In the genomic region with DNA sequence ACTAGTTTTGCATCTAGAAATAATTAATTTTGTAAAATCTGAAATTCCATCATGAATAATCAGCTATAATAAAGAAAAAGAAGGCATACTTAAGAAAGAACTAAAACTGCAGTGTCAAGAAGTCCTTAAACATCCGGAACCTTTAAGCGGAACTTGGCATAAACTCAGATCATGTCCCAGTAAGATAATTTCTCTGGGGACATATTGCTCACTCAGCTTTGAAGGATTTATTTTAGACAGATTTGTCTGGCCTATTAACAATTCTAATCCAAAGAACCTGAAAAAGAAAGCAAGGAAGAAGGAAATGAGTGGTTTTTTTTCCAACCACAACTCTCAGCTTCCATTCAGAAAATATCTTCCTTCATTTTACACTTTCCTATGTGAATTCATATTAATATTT, we compare ENCODE assay signal across 28 cellular contexts.
A peak's percentile ranks its signal among the peaks of the same experiment; 100 is the strongest.
DNase-seq lines count a peak whose midpoint lies in the region; ATAC-seq, FAIRE-seq and TF ChIP-seq lines count a peak whose summit lies in the region.
"Had no signal": no experiment of that assay in that cellular context is flagged by ENCODE, and none has a peak within 500 bp of the region (broad histone marks: within the 10 kb centered on the region; RNA-seq: fewer than 3 reads in every experiment).

No MANE protein-coding gene starts in this region.

- H3K4me2 ChIP-seq in endothelial cell of umbilical vein (ENCODE audit: insufficient read depth, low read length), result no peak overlapping the region

- H3K4me3 Mint-ChIP-seq in osteocyte (ENCODE audit: unreplicated experiment), result no peak overlapping the region
- H3K4me3 Mint-ChIP-seq: activated CD8-positive, alpha-beta memory T cell treated with anti-CD3 and anti-CD28 coated beads, Interleukin-2, amount 10 ng/mL, durations not matched to agents 7 days and 5 days; activated naive CD4-positive, alpha-beta T cell treated with anti-CD3 and anti-CD28 coated beads, Interleukin-2, amount 50 U/mL, for 24 hours; effector memory CD8-positive, alpha-beta T cell; nephron progenitor cell; stimulated activated effector memory CD8-positive, alpha-beta T cell treated with anti-CD3 and anti-CD28 coated beads, Interleukin-12 subunit alpha, Interleukin-12 subunit beta, amount 100 ng/mL, for 72 hours had no signal

- no peak for TF ChIP-seq CTCF in endothelial cell of umbilical vein (IDR thresholded peaks at IDR 0.05; ENCODE audit: extremely low read depth in 1 of 2, insufficient read depth in 1 of 2, low read depth in 1 of 2, low read length in 2 of 2)
- TF ChIP-seq CTCF in osteocyte (IDR thresholded peaks at IDR 0.05), result no peak
- TF ChIP-seq CTCF in omental fat pad (IDR thresholded peaks at IDR 0.05), result no peak

- no TSS peak for BruUV-seq in endothelial cell of umbilical vein (replicated peaks; lab: Mats Ljungman, UMichigan)

- H3K9me3 ChIP-seq in endothelial cell of umbilical vein (replicated peaks; ENCODE audit: control insufficient read depth, insufficient read depth, low read length), result no peaks in the 10 kb centered on the region
- H3K9me3 ChIP-seq: Caco-2, heart left ventricle, left lung, thoracic aorta had no signal

- H3K4me1 ChIP-seq in endothelial cell of umbilical vein (ENCODE audit: control insufficient read depth, extremely low read depth, insufficient read depth, low read length), result peaks cover 2% of the 10 kb centered on the region
- H3K4me1 ChIP-seq: Caco-2, left lung had no signal

- H3K4me1 Mint-ChIP-seq in osteocyte (ENCODE audit: unreplicated experiment), result peaks cover 34% of the 10 kb centered on the region
- H3K4me1 Mint-ChIP-seq: activated CD8-positive, alpha-beta memory T cell treated with anti-CD3 and anti-CD28 coated beads, Interleukin-2, amount 10 ng/mL, durations not matched to agents 7 days and 5 days; activated naive CD4-positive, alpha-beta T cell treated with anti-CD3 and anti-CD28 coated beads, Interleukin-2, amount 50 U/mL, for 24 hours; stimulated activated effector memory CD8-positive, alpha-beta T cell treated with anti-CD3 and anti-CD28 coated beads, Interleukin-12 subunit alpha, Interleukin-12 subunit beta, amount 100 ng/mL, for 72 hours had no signal

- no peaks in the 10 kb centered on the region for H3K9me1 ChIP-seq in endothelial cell of umbilical vein (replicated peaks; ENCODE audit: control insufficient read depth, extremely low read depth, insufficient read depth, low read length)

- no peak for TF ChIP-seq POLR2A in endothelial cell of umbilical vein (IDR thresholded peaks at IDR 0.05; ENCODE audit: low read depth, low read length)

- CTCF ChIA-PET in endothelial cell of umbilical vein (lab: Charles Lee), result interaction anchor here (1.1 kb wide), 1 partner anchor 9 kb away, joined by 3 read pairs; no protein-coding TSS in a partner anchor

- POLR2A ChIA-PET in endothelial cell of umbilical vein (lab: Charles Lee), result no interaction called here

- no peak overlapping the region for H3K27ac ChIP-seq in endothelial cell of umbilical vein (ENCODE audit: insufficient read depth, low read depth, low read length)
- H3K27ac ChIP-seq: 22Rv1, left lung had no signal

- no peaks in the 10 kb centered on the region for H3K36me3 Mint-ChIP-seq in osteocyte (ENCODE audit: unreplicated experiment)
- H3K36me3 Mint-ChIP-seq: activated CD8-positive, alpha-beta memory T cell treated with anti-CD3 and anti-CD28 coated beads, Interleukin-2, amount 10 ng/mL, durations not matched to agents 7 days and 5 days; activated naive CD4-positive, alpha-beta T cell treated with anti-CD3 and anti-CD28 coated beads, Interleukin-2, amount 50 U/mL, for 24 hours; stimulated activated effector memory CD8-positive, alpha-beta T cell treated with anti-CD3 and anti-CD28 coated beads, Interleukin-12 subunit alpha, Interleukin-12 subunit beta, amount 100 ng/mL, for 72 hours had no signal

- no peaks in the 10 kb centered on the region for H3K36me3 ChIP-seq in endothelial cell of umbilical vein (ENCODE audit: control insufficient read depth in 2 of 2, extremely low read depth in 1 of 2, insufficient read depth in 2 of 2, low read length in 2 of 2)
- H3K36me3 ChIP-seq: heart left ventricle, left lung, thoracic aorta had no signal

- no peak overlapping the region for H3K9ac ChIP-seq in endothelial cell of umbilical vein (replicated peaks; ENCODE audit: extremely low read depth, insufficient read depth, low read length)

- dilution Hi-C loops in endothelial cell of umbilical vein (cut with MboI; ENCODE audit: extremely low pct_ligation_motif_present, low sequenced_read_pairs), result no loop called here

- peak; percentile 9 for DNase-seq in NCI-H2171 treated with DMSO at 0.1 percent for 48 hours (lab: John Stamatoyannopoulos, UW)
- DNase-seq in NCI-H2171 (lab: John Stamatoyannopoulos, UW), result no peak
- DNase-seq in NCI-H69 (lab: John Stamatoyannopoulos, UW), result peak; percentile 26
- DNase-seq in endothelial cell of umbilical vein (ENCODE audit: low read depth, low spot score), result peak; percentile 11
- no peak for DNase-seq in osteocyte (ENCODE audit: extremely low spot score, unreplicated experiment)
- no peak for DNase-seq in occipital lobe (lab: John Stamatoyannopoulos, UW)
- DNase-seq in omental fat pad (ENCODE audit: low spot score), result no peak
- no peak for DNase-seq in stimulated activated CD4-positive, alpha-beta T cell treated with anti-CD3 and anti-CD28 coated beads, Interleukin-1b, Interleukin-23, amount 100 ng/mL, for 48 hours
- DNase-seq: activated CD4-positive, alpha-beta T cell treated with anti-CD3 and anti-CD28 coated beads for 48 hours; activated CD8-positive, alpha-beta memory T cell treated with anti-CD3 and anti-CD28 coated beads, Interleukin-2, amount 10 ng/mL, durations not matched to agents 7 days and 5 days; Caco-2; effector memory CD8-positive, alpha-beta T cell; EL; heart left ventricle; KG1; left lung; NCI-H146; nephron progenitor cell; SHP77; stimulated activated CD4-positive, alpha-beta T cell treated with anti-CD3 and anti-CD28 coated beads, Interleukin-2, amount 100 ng/mL, for 24 hours; T-helper 1 cell had no signal

- no peaks in the 10 kb centered on the region for H3K79me2 ChIP-seq in endothelial cell of umbilical vein (ENCODE audit: control insufficient read depth, insufficient read depth, low read length)

- peak overlapping the region; percentile 48 for H3K27ac Mint-ChIP-seq in osteocyte (ENCODE audit: unreplicated experiment)
- H3K27ac Mint-ChIP-seq: activated CD8-positive, alpha-beta memory T cell treated with anti-CD3 and anti-CD28 coated beads, Interleukin-2, amount 10 ng/mL, durations not matched to agents 7 days and 5 days; activated naive CD4-positive, alpha-beta T cell treated with anti-CD3 and anti-CD28 coated beads, Interleukin-2, amount 50 U/mL, for 24 hours; effector memory CD8-positive, alpha-beta T cell; stimulated activated effector memory CD8-positive, alpha-beta T cell treated with anti-CD3 and anti-CD28 coated beads, Interleukin-12 subunit alpha, Interleukin-12 subunit beta, amount 100 ng/mL, for 72 hours had no signal

- H3K27me3 ChIP-seq in endothelial cell of umbilical vein (ENCODE audit: control insufficient read depth in 2 of 2, insufficient read depth in 2 of 2, low read length in 2 of 2), result no peaks in the 10 kb centered on the region
- H3K27me3 ChIP-seq: heart left ventricle, left lung had no signal

- no peaks in the 10 kb centered on the region for H3K27me3 Mint-ChIP-seq in osteocyte (ENCODE audit: unreplicated experiment)
- H3K27me3 Mint-ChIP-seq: activated CD8-positive, alpha-beta memory T cell treated with anti-CD3 and anti-CD28 coated beads, Interleukin-2, amount 10 ng/mL, durations not matched to agents 7 days and 5 days; activated naive CD4-positive, alpha-beta T cell treated with anti-CD3 and anti-CD28 coated beads, Interleukin-2, amount 50 U/mL, for 24 hours; effector memory CD8-positive, alpha-beta T cell had no signal

- H4K20me1 ChIP-seq in endothelial cell of umbilical vein (replicated peaks; ENCODE audit: control insufficient read depth, extremely low read depth, insufficient read depth, low read length), result no peaks in the 10 kb centered on the region

- intact Hi-C loops in endothelial cell of umbilical vein (cut with micrococcal nuclease), result no loop called here

- no peak overlapping the region for H3K4me3 ChIP-seq in endothelial cell of umbilical vein (replicated peaks in 1 of 3; ENCODE audit: insufficient read depth in 1 of 3, low read depth in 1 of 3, low read length in 3 of 3)
- H3K4me3 ChIP-seq: heart left ventricle, left lung had no signal

- FAIRE-seq in endothelial cell of umbilical vein (lab: Jason Lieb, UNC), result no peak
- FAIRE-seq: colon, GM19239, TTC549 had no signal

- no peak for ATAC-seq in omental fat pad (ENCODE audit: low FRiP score)
- ATAC-seq: activated CD8-positive, alpha-beta memory T cell treated with anti-CD3 and anti-CD28 coated beads, Interleukin-2, amount 10 ng/mL, durations not matched to agents 7 days and 5 days; effector memory CD8-positive, alpha-beta T cell; left lung; stimulated activated effector memory CD8-positive, alpha-beta T cell treated with anti-CD3 and anti-CD28 coated beads, Interleukin-12 subunit alpha, Interleukin-12 subunit beta, amount 100 ng/mL, for 72 hours had no signal

- no peak overlapping the region for H2AFZ ChIP-seq in endothelial cell of umbilical vein (ENCODE audit: low read depth, low read length)

- H3K9me3 Mint-ChIP-seq in osteocyte (ENCODE audit: unreplicated experiment), result no peaks in the 10 kb centered on the region
- H3K9me3 Mint-ChIP-seq: activated naive CD4-positive, alpha-beta T cell treated with anti-CD3 and anti-CD28 coated beads, Interleukin-2, amount 50 U/mL, for 24 hours; effector memory CD8-positive, alpha-beta T cell; nephron progenitor cell; stimulated activated effector memory CD8-positive, alpha-beta T cell treated with anti-CD3 and anti-CD28 coated beads, Interleukin-12 subunit alpha, Interleukin-12 subunit beta, amount 100 ng/mL, for 72 hours had no signal

TF ChIP-seq in endothelial cell of umbilical vein, 7 proteins besides CTCF, POLR2A, EP300 and RAD21:
- TF ChIP-seq, protein P1, sequence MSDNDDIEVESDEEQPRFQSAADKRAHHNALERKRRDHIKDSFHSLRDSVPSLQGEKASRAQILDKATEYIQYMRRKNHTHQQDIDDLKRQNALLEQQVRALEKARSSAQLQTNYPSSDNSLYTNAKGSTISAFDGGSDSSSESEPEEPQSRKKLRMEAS (IDR thresholded peaks at IDR 0.05; ENCODE audit: insufficient read depth, insufficient read length), result no peak
- TF ChIP-seq FOS (IDR thresholded peaks at IDR 0.05; ENCODE audit: borderline replicate concordance, insufficient read depth, low read length) (no peak), MYC (IDR thresholded peaks at IDR 0.05; ENCODE audit: low read depth, low read length) (no peak), POLR2AphosphoS5 (IDR thresholded peaks at IDR 0.05; ENCODE audit: insufficient read depth, low read depth, low read length) (no peak), EZH2 (IDR thresholded peaks at IDR 0.05; ENCODE audit: borderline replicate concordance, low read depth, low read length, severe bottlenecking) (no peak), GATA2 (IDR thresholded peaks at IDR 0.05; ENCODE audit: insufficient read depth, insufficient read length, low read depth, low read length) (no peak), JUN (IDR thresholded peaks at IDR 0.05; ENCODE audit: borderline replicate concordance, insufficient read depth, insufficient read length, low read depth) (no peak)

Comparison
In these comparisons a context has a peak if more than half of its experiments do, and no peak if none do; other contexts are left out.
1. DNase-seq: peak in NCI-H2171 treated with DMSO at 0.1 percent for 48 hours (single experiment), NCI-H69 (single experiment) and endothelial cell of umbilical vein (single experiment); none in NCI-H2171 (single experiment), osteocyte (single experiment), occipital lobe (single experiment), omental fat pad (single experiment) and stimulated activated CD4-positive, alpha-beta T cell treated with anti-CD3 and anti-CD28 coated beads, Interleukin-1b, Interleukin-23, amount 100 ng/mL, for 48 hours (single experiment).